In the genomic region with DNA sequence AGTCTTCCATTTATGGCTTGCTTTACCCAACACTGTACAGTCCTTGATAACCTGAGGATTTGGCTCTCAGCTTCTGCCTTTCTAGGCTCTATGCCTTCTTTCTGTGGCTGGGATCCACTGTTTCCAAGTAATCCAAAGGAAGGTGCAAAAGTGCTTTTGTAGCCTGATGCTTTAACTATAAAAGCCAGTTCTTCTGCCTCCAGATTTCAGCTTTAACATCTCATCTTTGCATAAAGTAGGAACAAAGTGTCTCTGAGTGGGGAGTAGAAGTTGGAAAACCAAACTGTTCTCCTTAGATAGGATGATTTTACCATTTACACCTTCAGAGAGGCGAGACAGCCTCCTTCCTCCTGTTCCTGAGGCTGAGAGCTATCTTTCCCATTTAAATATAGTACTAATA, we compare ENCODE assay signal across 22 cellular contexts. TPM values are rescaled to one million over a fixed set of nuclear protein-coding genes. Genes with fewer than 3 reads are reported as not detected.
DNase-seq lines count a peak whose midpoint lies in the region; ATAC-seq lines count a peak whose summit lies in the region.
"Had no signal": no experiment of that assay in that cellular context is flagged by ENCODE, and none has a peak within 500 bp of the region (broad histone marks: within the 10 kb centered on the region; RNA-seq: fewer than 3 reads in every experiment).

No MANE protein-coding gene starts in this region.

- H3K27me3 ChIP-seq in HUES64 (ENCODE audit: insufficient read depth, low read length): no peaks in the 10 kb centered on the region
- H3K27me3 ChIP-seq in H7 (ENCODE audit: control insufficient read depth, insufficient read depth, low read length): no peaks in the 10 kb centered on the region
- H3K27me3 ChIP-seq: BE2C had no signal

- H3K9me3 Mint-ChIP-seq in central memory CD8-positive, alpha-beta T cell: no peaks in the 10 kb centered on the region
- H3K9me3 Mint-ChIP-seq: CD8-positive, alpha-beta memory T cell; HFFc6 had no signal

- 0 out of 2 replicates have a peak overlapping the region, but pooled peaks have one; percentile 1 for H3K9ac ChIP-seq in HUES64 (ENCODE audit: low read depth, low read length)

- peaks cover 6% of the 10 kb centered on the region for H3K36me3 Mint-ChIP-seq in central memory CD8-positive, alpha-beta T cell (ENCODE audit: insufficient read depth)

- ATAC-seq in central memory CD8-positive, alpha-beta T cell (replicated peaks; ENCODE audit: extremely low read depth, poor library complexity, severe bottlenecking): no peak
- ATAC-seq in HG03442 (IDR thresholded peaks at IDR 0.05; ENCODE audit: unreplicated experiment): no peak
- no peak for ATAC-seq in GM21737 (IDR thresholded peaks at IDR 0.05; ENCODE audit: unreplicated experiment)
- ATAC-seq: GM12878, HCT116 had no signal

- WGBS in HUES64: 94% methylated on average over 1 of the region's 1 CpG

- H3K27me3 Mint-ChIP-seq in central memory CD8-positive, alpha-beta T cell: peaks cover 10% of the 10 kb centered on the region

- peaks cover 30% of the 10 kb centered on the region for H3K4me1 ChIP-seq in HUES64 (ENCODE audit: insufficient read depth, low read length)
- H3K4me1 ChIP-seq: BE2C had no signal

- H3K4me3 ChIP-seq in HUES64 (ENCODE audit: low read length): no peak overlapping the region
- no peak overlapping the region for H3K4me3 ChIP-seq in H7 (ENCODE audit: insufficient read depth, low read depth, low read length)
- H3K4me3 ChIP-seq: GM12878 had no signal

- peaks cover 12% of the 10 kb centered on the region for H3K4me1 Mint-ChIP-seq in central memory CD8-positive, alpha-beta T cell

- no peak overlapping the region for H3K27ac ChIP-seq in HUES64 (ENCODE audit: low read depth, low read length)

- no peaks in the 10 kb centered on the region for H3K36me3 ChIP-seq in HUES64 (ENCODE audit: insufficient read depth, low read length)
- no peaks in the 10 kb centered on the region for H3K36me3 ChIP-seq in H7 (replicated peaks; ENCODE audit: control insufficient read depth, insufficient read depth, low read length)
- H3K36me3 ChIP-seq: BE2C had no signal

- DNase-seq in central memory CD8-positive, alpha-beta T cell (ENCODE audit: low spot score in 2 of 2): no peak
- DNase-seq in middle frontal gyrus (ENCODE audit: extremely low spot score, low spot score): peak; percentile 53
- peak; percentile 68 for DNase-seq in superior temporal gyrus (ENCODE audit: extremely low spot score)
- no peak for DNase-seq in H7
- DNase-seq: ACHN; BE2C; C1 segment of cervical spinal cord; CD4-positive, CD25-positive, alpha-beta regulatory T cell; CD8-positive, alpha-beta memory T cell; COR-L47; DMS 273 treated with DMSO at 0.1 percent for 48 hours; DMS53; DND-41; EL; HFFc6 had no signal

- H3K27ac Mint-ChIP-seq in central memory CD8-positive, alpha-beta T cell (ENCODE audit: low read depth): peak overlapping the region; percentile 37
- H3K27ac Mint-ChIP-seq: CD4-positive, CD25-positive, alpha-beta regulatory T cell; CD8-positive, alpha-beta memory T cell; HFFc6 had no signal

- H3K4me3 Mint-ChIP-seq in central memory CD8-positive, alpha-beta T cell: no peak overlapping the region
- H3K4me3 Mint-ChIP-seq: CD4-positive, CD25-positive, alpha-beta regulatory T cell; CD8-positive, alpha-beta memory T cell; HFFc6 had no signal

- no peaks in the 10 kb centered on the region for H3K9me3 ChIP-seq in HUES64 (ENCODE audit: insufficient read depth, low read depth, low read length)
- H3K9me3 ChIP-seq: BE2C had no signal

RNA-seq across cellular contexts. Expression of gene SEC24D, which starts 11.1 kb away (rescaled TPM):
- 52.6 TPM for polyA plus RNA-seq in HUES64 (2013, experiment 1 of 2)
- polyA plus RNA-seq in HUES64 (2013, experiment 2 of 2): 41.5 TPM
- 39.4 and 42.8 TPM in 2 replicates for total RNA-seq in H7 (2014; rRNA removed; shearing (Covaris generic))

RNA-seq across cellular contexts. Expression of gene SYNPO2, which starts 41.7 kb away (rescaled TPM):
- polyA plus RNA-seq in HUES64 (2013, experiment 1 of 2): 1.4 TPM
- polyA plus RNA-seq in HUES64 (2013, experiment 2 of 2): 1.7 TPM
- total RNA-seq in H7 (2014; rRNA removed; shearing (Covaris generic)): 0.38 and 0.41 TPM in 2 replicates
- total RNA-seq: G401, HT-29 had no signal

Comparison
In these comparisons a context has a peak if more than half of its experiments do, and no peak if none do; other contexts are left out.
1. DNase-seq: peak in middle frontal gyrus (single experiment) and superior temporal gyrus (single experiment); none in central memory CD8-positive, alpha-beta T cell (0 of 2) and H7 (single experiment).